2 cellular contexts compared by ENCODE assay signal in genomic region chr1:10796029-10796944, GRCh38.
TF ChIP-seq lines count a peak whose summit lies in the region.

TSS of gene CASZ1 (minus strand) at chr1:10796646. CDS start at chr1:10693889, 102,757 bp downstream.

TF ChIP-seq in IMR-90, 13 proteins besides CTCF, POLR2A, EP300 and RAD21:
- TF ChIP-seq RCOR1 (IDR thresholded peaks at IDR 0.05; ENCODE audit: insufficient replicate concordance, low read length): peak; percentile 64
- no peak for TF ChIP-seq NFE2L2 (IDR thresholded peaks at IDR 0.05; ENCODE audit: low read depth, low read length)
- TF ChIP-seq CEBPB (IDR thresholded peaks at IDR 0.05; ENCODE audit: low read depth, low read length): no peak; the same call in 1 of the 2 replicates
- TF ChIP-seq USF2 (IDR thresholded peaks at IDR 0.05; ENCODE audit: low read depth, low read length): no peak
- TF ChIP-seq RFX5 (IDR thresholded peaks at IDR 0.05; ENCODE audit: low read depth, low read length): peak; percentile 47; the same call in 1 of the 2 replicates
- TF ChIP-seq MAZ (IDR thresholded peaks at IDR 0.05; ENCODE audit: borderline replicate concordance, low read depth, low read length): peak; percentile 85; the same call in 1 of the 2 replicates

TF ChIP-seq in HepG2, 621 proteins besides CTCF, POLR2A, EP300 and RAD21 (continues in another document):
- TF ChIP-seq MXI1 (IDR thresholded peaks at IDR 0.05; ENCODE audit: borderline replicate concordance, low read depth, low read length) (no peak), ZNF768 (CRISPR knock-in tag; IDR thresholded peaks at IDR 0.05) (0 out of 2 replicates have a peak, but pooled peaks have one; percentile 21), PHF8 (CRISPR knock-in tag; IDR thresholded peaks at IDR 0.05) (no peak), ZNF580 (CRISPR knock-in tag; IDR thresholded peaks at IDR 0.05; ENCODE audit: borderline replicate concordance, low read depth) (0 out of 2 replicates have a peak, but pooled peaks have one; percentile 27), ZNF530 (CRISPR knock-in tag; IDR thresholded peaks at IDR 0.05; ENCODE audit: low read depth) (no peak), RBM39 (IDR thresholded peaks at IDR 0.05; ENCODE audit: low read depth, low read length, poor library complexity, severe bottlenecking) (peak; percentile 51), GATAD1 (CRISPR knock-in tag; IDR thresholded peaks at IDR 0.05) (no peak), TEAD2 (CRISPR knock-in tag; IDR thresholded peaks at IDR 0.05) (no peak), AFF4 (CRISPR knock-in tag; IDR thresholded peaks at IDR 0.05) (no peak), NONO (IDR thresholded peaks at IDR 0.05) (no peak), NONO (CRISPR knock-in tag; conservative IDR thresholded peaks at IDR 0.05) (0 out of 2 replicates have a peak, but pooled peaks have one; percentile 29), ZMYM4 (CRISPR knock-in tag; IDR thresholded peaks at IDR 0.05) (no peak), KDM3A (CRISPR knock-in tag; IDR thresholded peaks at IDR 0.05; ENCODE audit: low read depth) (0 out of 2 replicates have a peak, but pooled peaks have one; percentile 41), ZNF333 (CRISPR knock-in tag; IDR thresholded peaks at IDR 0.05; ENCODE audit: borderline replicate concordance) (no peak), ZNF614 (CRISPR knock-in tag; IDR thresholded peaks at IDR 0.05; ENCODE audit: borderline replicate concordance) (no peak), TAF1 (CRISPR knock-in tag; IDR thresholded peaks at IDR 0.05) (no peak), ASH2L (IDR thresholded peaks at IDR 0.05; ENCODE audit: insufficient read length, low read depth, low read length) (no peak), REST (IDR thresholded peaks at IDR 0.05; ENCODE audit: borderline replicate concordance in 1 of 2, low read depth in 1 of 2, low read length in 2 of 2) (no peak), ZSCAN21 (CRISPR knock-in tag; IDR thresholded peaks at IDR 0.05; ENCODE audit: borderline replicate concordance) (no peak), ARNT2 (CRISPR knock-in tag; IDR thresholded peaks at IDR 0.05; ENCODE audit: low read depth) (peak; percentile 32; the same call in 1 of the 2 replicates), SALL1 (CRISPR knock-in tag; IDR thresholded peaks at IDR 0.05) (peak; percentile 49), ZNF740 (CRISPR knock-in tag; IDR thresholded peaks at IDR 0.05) (peak; percentile 84; the same call in 1 of the 2 replicates), MLX (CRISPR knock-in tag; IDR thresholded peaks at IDR 0.05) (no peak), TRAFD1 (CRISPR knock-in tag; IDR thresholded peaks at IDR 0.05; ENCODE audit: borderline replicate concordance) (no peak), NCOA2 (CRISPR knock-in tag; IDR thresholded peaks at IDR 0.05) (0 out of 2 replicates have a peak, but pooled peaks have one; percentile 22), ZNF3 (CRISPR knock-in tag; IDR thresholded peaks at IDR 0.05) (no peak), ZNF256 (CRISPR knock-in tag; conservative IDR thresholded peaks at IDR 0.05) (no peak), CBX5 (CRISPR knock-in tag; IDR thresholded peaks at IDR 0.05; ENCODE audit: borderline replicate concordance) (0 out of 2 replicates have a peak, but pooled peaks have one; percentile 24), NFE2L2 (IDR thresholded peaks at IDR 0.05; ENCODE audit: low read length) (no peak), ZNF83 (CRISPR knock-in tag; IDR thresholded peaks at IDR 0.05; ENCODE audit: borderline replicate concordance) (no peak), KDM6A (CRISPR knock-in tag; IDR thresholded peaks at IDR 0.05; ENCODE audit: low read depth) (no peak), ZNF724P (CRISPR knock-in tag; IDR thresholded peaks at IDR 0.05; ENCODE audit: borderline replicate concordance) (peak; percentile 51; the same call in 1 of the 2 replicates), THAP11 (CRISPR knock-in tag; IDR thresholded peaks at IDR 0.05) (peak; percentile 46; the same call in 1 of the 2 replicates), HOXA9 (CRISPR knock-in tag; IDR thresholded peaks at IDR 0.05; ENCODE audit: borderline replicate concordance) (no peak), ISL2 (CRISPR knock-in tag; IDR thresholded peaks at IDR 0.05) (peak; percentile 52; the same call in 1 of the 2 replicates), PAF1 (CRISPR knock-in tag; IDR thresholded peaks at IDR 0.05) (no peak), ERF (CRISPR knock-in tag; IDR thresholded peaks at IDR 0.05) (peak; percentile 55; the same call in 1 of the 2 replicates), NFYC (CRISPR knock-in tag; IDR thresholded peaks at IDR 0.05) (no peak), ZMYM3 (CRISPR knock-in tag; IDR thresholded peaks at IDR 0.05) (peak; percentile 51; the same call in 1 of the 2 replicates), MXD3 (CRISPR knock-in tag; IDR thresholded peaks at IDR 0.05) (0 out of 2 replicates have a peak, but pooled peaks have one; percentile 50), NFAT5 (CRISPR knock-in tag; IDR thresholded peaks at IDR 0.05) (0 out of 2 replicates have a peak, but pooled peaks have one; percentile 48), PATZ1 (CRISPR knock-in tag; IDR thresholded peaks at IDR 0.05) (peak; percentile 87), PITX1 (CRISPR knock-in tag; IDR thresholded peaks at IDR 0.05) (0 out of 2 replicates have a peak, but pooled peaks have one; percentile 50)
